ENCODE assay signal across 9 cellular contexts in genomic region chr7:21966271-21966670, GRCh38.
DNase-seq lines count a peak whose midpoint lies in the region; ATAC-seq and TF ChIP-seq lines count a peak whose summit lies in the region.
"Had no signal": no experiment of that assay in that cellular context is flagged by ENCODE, and none has a peak within 500 bp of the region (broad histone marks: within the 10 kb centered on the region; RNA-seq: fewer than 3 reads in every experiment).

No MANE protein-coding gene starts in this region.

- ATAC-seq in GM18498 (IDR thresholded peaks at IDR 0.05; ENCODE audit: unreplicated experiment) = peak; percentile 94
- ATAC-seq in GM19467 (IDR thresholded peaks at IDR 0.05; ENCODE audit: unreplicated experiment) = peak; percentile 89
- ATAC-seq in HG02970 (IDR thresholded peaks at IDR 0.05; ENCODE audit: low FRiP score, unreplicated experiment) = peak; percentile 56

- intact Hi-C loops in posterior cingulate gyrus (cut with DNase I) = no loop called here

- no peak for TF ChIP-seq POLR2A in erythroblast (IDR thresholded peaks at IDR 0.05; ENCODE audit: low read length)

- DNase-seq in NAMALWA (ENCODE audit: low spot score) (peak; percentile 61), pons (ENCODE audit: low spot score) (no peak), posterior cingulate gyrus (no peak), SIG-M5 (lab: John Stamatoyannopoulos, UW) (no peak), erythroblast (lab: John Stamatoyannopoulos, UW) (no peak)
- DNase-seq: T-helper 2 cell had no signal
